ENCODE assay signal across 8 cellular contexts in genomic region chr3:111761309-111761795, GRCh38.
DNase-seq lines count a peak whose midpoint lies in the region; ATAC-seq and TF ChIP-seq lines count a peak whose summit lies in the region.

No MANE protein-coding gene starts in this region.

- no peaks in the 10 kb centered on the region for H3K36me3 ChIP-seq in breast epithelium
- no peaks in the 10 kb centered on the region for H3K36me3 ChIP-seq in muscle layer of duodenum (ENCODE audit: control insufficient read depth in 1 of 2, insufficient read depth in 2 of 2, low read length in 2 of 2)

- H3K9me3 ChIP-seq in breast epithelium (no peaks in the 10 kb centered on the region), muscle layer of duodenum (ENCODE audit: control insufficient read depth in 1 of 2, low read length in 2 of 2) (no peaks in the 10 kb centered on the region)

- H3K4me1 ChIP-seq in breast epithelium (no peaks in the 10 kb centered on the region), muscle layer of duodenum (ENCODE audit: control insufficient read depth in 1 of 2, insufficient read depth in 2 of 2, low read length in 2 of 2) (peaks cover 0 to 19% of the 10 kb centered on the region in 2 donors)

- DNase-seq in AG20443 (ENCODE audit: low spot score) (peak; percentile 65), breast epithelium (ENCODE audit: low spot score in 2 of 2) (no peak), NCI-H524 treated with DMSO at 0.1 percent for 48 hours (lab: John Stamatoyannopoulos, UW) (no peak)
- no peak for DNase-seq in effector CD8-positive, alpha-beta T cell (lab: John Stamatoyannopoulos, UW)
- no peak for DNase-seq in effector CD4-positive, alpha-beta T cell

- H3K27me3 ChIP-seq in breast epithelium (no peaks in the 10 kb centered on the region), muscle layer of duodenum (ENCODE audit: low read depth, low read length) (no peaks in the 10 kb centered on the region)

- ATAC-seq in HG02610 (IDR thresholded peaks at IDR 0.05; ENCODE audit: unreplicated experiment): peak; percentile 82
- ATAC-seq in HG03469 (IDR thresholded peaks at IDR 0.05; ENCODE audit: unreplicated experiment): no peak

- H3K27ac ChIP-seq in breast epithelium (peak overlapping the region; percentile 75 to 85), muscle layer of duodenum (ENCODE audit: low read length) (peak overlapping the region; percentile 82)

- intact Hi-C loops in breast epithelium (cut with DNase I; ENCODE audit: low total_unique reads): no loop called here

- H3K4me3 ChIP-seq in breast epithelium: no peak overlapping the region
- H3K4me3 ChIP-seq in muscle layer of duodenum (ENCODE audit: low read depth in 1 of 2, low read length in 2 of 2): no peak overlapping the region

- TF ChIP-seq CTCF in breast epithelium (IDR thresholded peaks at IDR 0.05): no peak

- TF ChIP-seq POLR2A in breast epithelium (IDR thresholded peaks at IDR 0.05): no peak
